In genomic region chr4:4854649-4855292, GRCh38 we compare ENCODE assay signal across 15 cellular contexts. TPM values are rescaled to one million over a fixed set of nuclear protein-coding genes. Genes with fewer than 3 reads are reported as not detected.
DNase-seq lines count a peak whose midpoint lies in the region; ATAC-seq and TF ChIP-seq lines count a peak whose summit lies in the region.
"Had no signal": no experiment of that assay in that cellular context is flagged by ENCODE, and none has a peak within 500 bp of the region (broad histone marks: within the 10 kb centered on the region; RNA-seq: fewer than 3 reads in every experiment).

No MANE protein-coding gene starts in this region.

- H3K36me3 ChIP-seq in hepatocyte (replicated peaks; ENCODE audit: insufficient read depth, low read depth) (no peaks in the 10 kb centered on the region), smooth muscle cell (ENCODE audit: low read depth) (no peaks in the 10 kb centered on the region)

- H3K9me3 Mint-ChIP-seq in activated naive CD8-positive, alpha-beta T cell treated with anti-CD3 and anti-CD28 coated beads, Interleukin-2, amount 10 ng/mL, durations not matched to agents 7 days and 5 days, result peaks cover 2% of the 10 kb centered on the region
- no peaks in the 10 kb centered on the region for H3K9me3 Mint-ChIP-seq in activated naive CD8-positive, alpha-beta T cell treated with anti-CD3 and anti-CD28 coated beads, Interleukin-2, amount 50 U/mL, for 24 hours
- H3K9me3 Mint-ChIP-seq: memory B cell had no signal

- CTCF ChIA-PET in GM10248 (lab: Yijun Ruan, JAX), result no interaction called here

- H2AFZ ChIP-seq in hepatocyte (peak overlapping the region; percentile 20), smooth muscle cell (ENCODE audit: low read depth) (peak overlapping the region; percentile 26)

- H3K79me2 ChIP-seq in hepatocyte (peaks cover under 1% of the 10 kb centered on the region), smooth muscle cell (ENCODE audit: low read depth) (peaks cover under 1% of the 10 kb centered on the region)

- H3K4me2 ChIP-seq in hepatocyte, result peak overlapping the region; percentile 87
- peak overlapping the region; percentile 99 for H3K4me2 ChIP-seq in smooth muscle cell

- peak overlapping the region; percentile 77 for H3K27ac ChIP-seq in hepatocyte
- no peak overlapping the region for H3K27ac ChIP-seq in smooth muscle cell (ENCODE audit: low read depth)

- no peak overlapping the region for H3K27ac Mint-ChIP-seq in activated naive CD8-positive, alpha-beta T cell treated with anti-CD3 and anti-CD28 coated beads, Interleukin-2, amount 10 ng/mL, durations not matched to agents 7 days and 5 days
- no peak overlapping the region for H3K27ac Mint-ChIP-seq in activated naive CD8-positive, alpha-beta T cell treated with anti-CD3 and anti-CD28 coated beads, Interleukin-2, amount 50 U/mL, for 24 hours
- H3K27ac Mint-ChIP-seq: activated CD8-positive, alpha-beta T cell treated with anti-CD3 and anti-CD28 coated beads for 36 hours had no signal

- no peak overlapping the region for H3K4me3 ChIP-seq in hepatocyte
- H3K4me3 ChIP-seq in smooth muscle cell, result peak overlapping the region; percentile 54

- peaks cover 2% of the 10 kb centered on the region for H3K36me3 Mint-ChIP-seq in activated naive CD8-positive, alpha-beta T cell treated with anti-CD3 and anti-CD28 coated beads, Interleukin-2, amount 10 ng/mL, durations not matched to agents 7 days and 5 days
- no peaks in the 10 kb centered on the region for H3K36me3 Mint-ChIP-seq in activated naive CD8-positive, alpha-beta T cell treated with anti-CD3 and anti-CD28 coated beads, Interleukin-2, amount 50 U/mL, for 24 hours (ENCODE audit: low read depth)
- H3K36me3 Mint-ChIP-seq: brain had no signal

- 16% methylated on average over 25 of the region's 31 CpGs for WGBS in hepatocyte (ENCODE audit: low lambda C conversion rate, missing lambda C conversion rate)
- 4% methylated on average over 31 of the region's 31 CpGs for WGBS in smooth muscle cell (ENCODE audit: low lambda C conversion rate)

- H3F3A ChIP-seq in smooth muscle cell (ENCODE audit: low read depth), result peaks cover 27% of the 10 kb centered on the region

- H3K4me1 ChIP-seq in hepatocyte (ENCODE audit: insufficient read depth) (peaks cover 31% of the 10 kb centered on the region), smooth muscle cell (ENCODE audit: low read depth) (peaks cover 43% of the 10 kb centered on the region)

- no peak overlapping the region for H3K9ac ChIP-seq in smooth muscle cell (ENCODE audit: low read depth)

- intact Hi-C loops in head of caudate nucleus (cut with DNase I), result no loop called here

- H3K9me2 ChIP-seq in hepatocyte (replicated peaks; ENCODE audit: insufficient read depth), result no peaks in the 10 kb centered on the region

- peak; percentile 17 for DNase-seq in activated naive CD8-positive, alpha-beta T cell treated with anti-CD3 and anti-CD28 coated beads, Interleukin-2, amount 10 ng/mL, durations not matched to agents 7 days and 5 days
- DNase-seq in activated naive CD8-positive, alpha-beta T cell treated with anti-CD3 and anti-CD28 coated beads, Interleukin-2, amount 50 U/mL, for 24 hours, result no peak
- peak; percentile 87 for DNase-seq in NCI-H748 (lab: John Stamatoyannopoulos, UW; ENCODE audit: unreplicated experiment)
- no peak for DNase-seq in hepatocyte (ENCODE audit: low spot score)
- DNase-seq in smooth muscle cell (lab: John Stamatoyannopoulos, UW; ENCODE audit: unreplicated experiment), result no peak
- DNase-seq in GM10248 (ENCODE audit: extremely low spot score), result no peak
- no peak for DNase-seq in SKM-1 treated with dmso at 0.1 percent for 144 hours (lab: John Stamatoyannopoulos, UW; ENCODE audit: unreplicated experiment)
- no peak for DNase-seq in head of caudate nucleus
- DNase-seq: activated CD8-positive, alpha-beta T cell treated with anti-CD3 and anti-CD28 coated beads for 36 hours; effector CD4-positive, alpha-beta T cell; foreskin fibroblast; NCI-H1694; stimulated activated CD4-positive, alpha-beta T cell treated with anti-CD3 and anti-CD28 coated beads, Interleukin-12 subunit alpha, Interleukin-12 subunit beta, amount 100 ng/mL, for 4 hours had no signal

- no peaks in the 10 kb centered on the region for H4K20me1 ChIP-seq in hepatocyte (ENCODE audit: insufficient read depth, poor library complexity, severe bottlenecking)
- no peaks in the 10 kb centered on the region for H4K20me1 ChIP-seq in smooth muscle cell (ENCODE audit: low read depth)

- POLR2A ChIA-PET in activated naive CD8-positive, alpha-beta T cell treated with anti-CD3 and anti-CD28 coated beads, Interleukin-2, amount 10 ng/mL, durations not matched to agents 7 days and 5 days (lab: Charles Lee), result no interaction called here
- POLR2A ChIA-PET in GM10248 (lab: Yijun Ruan, JAX), result no interaction called here

- peaks cover 79% of the 10 kb centered on the region for H3K27me3 Mint-ChIP-seq in activated naive CD8-positive, alpha-beta T cell treated with anti-CD3 and anti-CD28 coated beads, Interleukin-2, amount 10 ng/mL, durations not matched to agents 7 days and 5 days
- peaks cover 77% of the 10 kb centered on the region for H3K27me3 Mint-ChIP-seq in activated naive CD8-positive, alpha-beta T cell treated with anti-CD3 and anti-CD28 coated beads, Interleukin-2, amount 50 U/mL, for 24 hours

- H3K27me3 ChIP-seq in hepatocyte (peaks cover 68% of the 10 kb centered on the region), smooth muscle cell (ENCODE audit: low read depth) (peaks cover 37% of the 10 kb centered on the region)

- peaks cover 22% of the 10 kb centered on the region for H3K4me1 Mint-ChIP-seq in activated naive CD8-positive, alpha-beta T cell treated with anti-CD3 and anti-CD28 coated beads, Interleukin-2, amount 10 ng/mL, durations not matched to agents 7 days and 5 days
- peaks cover 37% of the 10 kb centered on the region for H3K4me1 Mint-ChIP-seq in activated naive CD8-positive, alpha-beta T cell treated with anti-CD3 and anti-CD28 coated beads, Interleukin-2, amount 50 U/mL, for 24 hours

- TF ChIP-seq CTCF in hepatocyte (IDR thresholded peaks at IDR 0.05; ENCODE audit: poor library complexity) (no peak), smooth muscle cell (IDR thresholded peaks at IDR 0.05; ENCODE audit: borderline replicate concordance, insufficient read depth, poor library complexity, severe bottlenecking) (no peak), GM10248 (IDR thresholded peaks at IDR 0.05; ENCODE audit: control extremely low read depth, extremely low read depth, low read depth, missing control alignments) (no peak)

- H3K9me3 ChIP-seq in hepatocyte (ENCODE audit: low read depth) (no peaks in the 10 kb centered on the region), smooth muscle cell (replicated peaks; ENCODE audit: low read depth) (no peaks in the 10 kb centered on the region)

- H3K4me3 Mint-ChIP-seq in activated naive CD8-positive, alpha-beta T cell treated with anti-CD3 and anti-CD28 coated beads, Interleukin-2, amount 10 ng/mL, durations not matched to agents 7 days and 5 days, result no peak overlapping the region
- H3K4me3 Mint-ChIP-seq in activated naive CD8-positive, alpha-beta T cell treated with anti-CD3 and anti-CD28 coated beads, Interleukin-2, amount 50 U/mL, for 24 hours, result no peak overlapping the region
- H3K4me3 Mint-ChIP-seq: activated CD8-positive, alpha-beta T cell treated with anti-CD3 and anti-CD28 coated beads for 36 hours; memory B cell had no signal

- ATAC-seq in activated naive CD8-positive, alpha-beta T cell treated with anti-CD3 and anti-CD28 coated beads, Interleukin-2, amount 10 ng/mL, durations not matched to agents 7 days and 5 days (ENCODE audit: low read depth), result no peak
- ATAC-seq in activated naive CD8-positive, alpha-beta T cell treated with anti-CD3 and anti-CD28 coated beads, Interleukin-2, amount 50 U/mL, for 24 hours, result no peak
- ATAC-seq: activated CD8-positive, alpha-beta T cell treated with anti-CD3 and anti-CD28 coated beads for 36 hours had no signal

RNA-seq across cellular contexts. Expression of gene MSX1, which starts 4.7 kb away (rescaled TPM):
- total RNA-seq in activated naive CD8-positive, alpha-beta T cell treated with anti-CD3 and anti-CD28 coated beads, Interleukin-2, amount 10 ng/mL, durations not matched to agents 7 days and 5 days, result not detected
- total RNA-seq in hepatocyte (25.4 and 25.7 TPM in 2 replicates), smooth muscle cell (13.4 and 15.5 TPM in 2 replicates)
- polyA plus RNA-seq in hepatocyte (22.9 and 30.4 TPM in 2 replicates), smooth muscle cell (27.5 and 34.1 TPM in 2 replicates)

Comparison
In these comparisons a context has a peak if more than half of its experiments do, and no peak if none do; other contexts are left out.
1. DNase-seq: peak in activated naive CD8-positive, alpha-beta T cell treated with anti-CD3 and anti-CD28 coated beads, Interleukin-2, amount 10 ng/mL, durations not matched to agents 7 days and 5 days (single experiment) and NCI-H748 (single experiment); none in activated naive CD8-positive, alpha-beta T cell treated with anti-CD3 and anti-CD28 coated beads, Interleukin-2, amount 50 U/mL, for 24 hours (single experiment), hepatocyte (single experiment), smooth muscle cell (single experiment), GM10248 (single experiment), SKM-1 treated with dmso at 0.1 percent for 144 hours (single experiment) and head of caudate nucleus (0 of 42).
2. RNA of gene MSX1, which starts 4.7 kb away (total RNA-seq): 25.4 to 25.7 TPM in hepatocyte and 13.4 to 15.5 TPM in smooth muscle cell; not detected in activated naive CD8-positive, alpha-beta T cell treated with anti-CD3 and anti-CD28 coated beads, Interleukin-2, amount 10 ng/mL, durations not matched to agents 7 days and 5 days; every median in the first group is over 10 times any median in the second.